In the genomic region with DNA sequence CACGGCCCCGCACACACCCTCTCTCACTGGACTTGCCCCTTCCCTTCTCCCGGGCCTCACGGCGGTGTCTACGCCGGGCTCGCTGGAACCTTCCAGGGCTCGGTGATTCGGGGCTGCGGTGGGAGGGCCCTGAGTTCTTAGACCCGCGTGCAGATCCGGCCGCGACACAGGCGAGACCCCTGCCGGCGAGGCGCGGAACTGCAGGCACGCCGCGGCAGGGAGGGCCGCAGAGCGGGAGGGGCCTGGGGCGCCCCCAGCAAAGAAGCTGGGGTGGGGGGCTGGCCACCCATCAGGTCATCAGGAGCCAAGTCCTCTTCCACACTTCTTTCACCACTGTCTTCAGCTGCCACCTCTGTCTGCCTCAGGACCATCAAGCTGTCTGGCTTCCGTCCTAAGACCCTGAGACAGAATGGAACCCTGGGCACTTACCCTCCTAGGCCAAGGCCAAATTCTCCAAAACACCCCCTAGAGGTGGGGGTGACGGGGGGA, we compare ENCODE assay signal across 8 cellular contexts.
DNase-seq lines count a peak whose midpoint lies in the region; ATAC-seq and TF ChIP-seq lines count a peak whose summit lies in the region.

No MANE protein-coding gene starts in this region.

- DNase-seq in NCI-H524 treated with DMSO at 0.1 percent for 48 hours (lab: John Stamatoyannopoulos, UW) = peak; percentile 7
- DNase-seq in activated CD8-positive, alpha-beta memory T cell treated with anti-CD3 and anti-CD28 coated beads for 1 hour (ENCODE audit: extremely low read depth in 1 of 2, low read depth in 1 of 2) = peak; percentile 9 to 61
- peak; percentile 86 for DNase-seq in ecto neural progenitor cell (ENCODE audit: low spot score)
- peak; percentile 56 to 87 for DNase-seq in mesothelial cell of epicardium (ENCODE audit: low spot score in 2 of 2, unreplicated experiment in 2 of 2)
- DNase-seq in stimulated activated CD8-positive, alpha-beta memory T cell treated with anti-CD3 and anti-CD28 coated beads, Interleukin-2, amount 100 ng/mL, for 48 hours (ENCODE audit: low read depth in 2 of 2) = peak; percentile 59 to 61

- no peak overlapping the region for H3K4me3 ChIP-seq in GM12875 (ENCODE audit: low read depth, low read length)

- H3K27ac Mint-ChIP-seq in mesothelial cell of epicardium = peak overlapping the region; percentile 44

- ATAC-seq in HG02981 (IDR thresholded peaks at IDR 0.05; ENCODE audit: unreplicated experiment) (peak; percentile 84), HG03025 (IDR thresholded peaks at IDR 0.05; ENCODE audit: low FRiP score, unreplicated experiment) (no peak)

- H3K4me3 Mint-ChIP-seq in mesothelial cell of epicardium = peak overlapping the region; percentile 43

- no peaks in the 10 kb centered on the region for H3K27me3 Mint-ChIP-seq in mesothelial cell of epicardium (ENCODE audit: low read depth)

- H3K36me3 Mint-ChIP-seq in mesothelial cell of epicardium = no peaks in the 10 kb centered on the region

- peaks cover 4% of the 10 kb centered on the region for H3K9me3 Mint-ChIP-seq in mesothelial cell of epicardium

- TF ChIP-seq CTCF in GM12875 (IDR thresholded peaks at IDR 0.05; ENCODE audit: borderline replicate concordance, insufficient read depth, low read depth, low read length) (peak; percentile 98), mesothelial cell of epicardium (IDR thresholded peaks at IDR 0.05; ENCODE audit: unreplicated experiment) (peak; percentile 100)

- peaks cover 17% of the 10 kb centered on the region for H3K4me1 Mint-ChIP-seq in mesothelial cell of epicardium

Comparison
In these comparisons a context has a peak if more than half of its experiments do, and no peak if none do; other contexts are left out.
1. DNase-seq: peak in every context shown above with its lines; median percentile 86 in ecto neural progenitor cell; 72 in mesothelial cell of epicardium; 60 in stimulated activated CD8-positive, alpha-beta memory T cell treated with anti-CD3 and anti-CD28 coated beads, Interleukin-2, amount 100 ng/mL, for 48 hours; 35 in activated CD8-positive, alpha-beta memory T cell treated with anti-CD3 and anti-CD28 coated beads for 1 hour; 7 in NCI-H524 treated with DMSO at 0.1 percent for 48 hours.